Comparison of ENCODE assay signal across 22 cellular contexts in the genomic region with DNA sequence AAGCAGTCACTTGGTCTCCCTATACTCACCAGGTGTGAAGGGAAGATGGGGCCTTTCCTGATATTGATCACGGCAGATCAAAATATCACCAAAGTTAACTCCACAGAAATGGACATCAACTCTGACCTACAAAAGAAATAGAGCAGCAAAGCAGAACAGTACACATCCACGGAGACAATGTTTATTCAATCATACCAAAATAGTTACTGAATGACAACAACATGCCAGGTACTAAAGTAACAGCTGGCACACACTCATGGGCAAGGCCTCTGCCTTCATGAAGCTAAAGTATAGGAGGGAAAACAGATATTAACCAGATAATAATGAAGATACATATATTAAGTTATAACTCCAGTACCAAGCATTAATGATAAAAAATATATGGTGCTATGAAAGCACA. TPM values are rescaled to one million over a fixed set of nuclear protein-coding genes. Genes with fewer than 3 reads are reported as not detected.
"Had no signal": no experiment of that assay in that cellular context is flagged by ENCODE, and none has a peak within 500 bp of the region (broad histone marks: within the 10 kb centered on the region; RNA-seq: fewer than 3 reads in every experiment).

No MANE protein-coding gene starts in this region.

- H3K9me3 ChIP-seq: adrenal gland, gastroesophageal sphincter, mucosa of descending colon, prostate gland, sigmoid colon, thoracic aorta had no signal

- H3K4me3 ChIP-seq: adrenal gland, gastroesophageal sphincter, mucosa of descending colon, prostate gland, sigmoid colon, thoracic aorta had no signal

- H3K4me3 Mint-ChIP-seq: dendritic cell treated with granulocyte-macrophage colony-stimulating factor and Interleukin-4, amounts not matched to agents 40 ng/mL and 50 ng/mL, for 4 days; memory B cell; naive B cell; neural crest cell; stimulated activated naive B cell treated with anti-CD40 and anti-IgM and Interleukin-4, amounts not matched to agents 10 μg/mL and 1 μg/mL and 100 μg/mL, for 72 hours had no signal

- H3K9me3 Mint-ChIP-seq: activated naive CD4-positive, alpha-beta T cell treated with anti-CD3 and anti-CD28 coated beads, Interleukin-2, amount 50 U/mL, for 72 hours; dendritic cell treated with granulocyte-macrophage colony-stimulating factor and Interleukin-4, amounts not matched to agents 40 ng/mL and 50 ng/mL, for 4 days; memory B cell; neural crest cell; stimulated activated naive B cell treated with anti-CD40 and anti-IgM and Interleukin-4, amounts not matched to agents 10 μg/mL and 1 μg/mL and 100 μg/mL, for 72 hours had no signal

- H3K27ac ChIP-seq: adrenal gland, gastroesophageal sphincter, prostate gland, sigmoid colon, thoracic aorta, WERI-Rb-1 had no signal

- FAIRE-seq: astrocyte had no signal

- H3K27me3 ChIP-seq: adrenal gland, gastroesophageal sphincter, sigmoid colon had no signal

- H3K27ac Mint-ChIP-seq: activated naive CD4-positive, alpha-beta T cell treated with anti-CD3 and anti-CD28 coated beads, Interleukin-2, amount 50 U/mL, for 72 hours; dendritic cell treated with granulocyte-macrophage colony-stimulating factor and Interleukin-4, amounts not matched to agents 40 ng/mL and 50 ng/mL, for 4 days; memory B cell; stimulated activated naive B cell treated with anti-CD40 and anti-IgM and Interleukin-4, amounts not matched to agents 10 μg/mL and 1 μg/mL and 100 μg/mL, for 72 hours had no signal

- DNase-seq: activated CD4-positive, alpha-beta T cell treated with anti-CD3 and anti-CD28 coated beads for 1 hour; activated gamma-delta T cell treated with Interleukin-2 at 50 U/mL for 16 hours; adrenal gland; effector CD8-positive, alpha-beta T cell; left colon; mucosa of descending colon; naive B cell; sigmoid colon; stimulated activated naive B cell treated with anti-CD40 and anti-IgM and Interleukin-4, amounts not matched to agents 10 μg/mL and 1 μg/mL and 100 μg/mL, for 72 hours; SW 1271; T-helper 2 cell; WERI-Rb-1 had no signal

- ATAC-seq: activated naive CD4-positive, alpha-beta T cell treated with anti-CD3 and anti-CD28 coated beads, Interleukin-2, amount 50 U/mL, for 72 hours; esophagus mucosa; gastroesophageal sphincter; left colon; mucosa of descending colon; stimulated activated naive B cell treated with anti-CD40 and anti-IgM and Interleukin-4, amounts not matched to agents 10 μg/mL and 1 μg/mL and 100 μg/mL, for 72 hours had no signal

- H3K36me3 Mint-ChIP-seq: memory B cell; naive B cell; stimulated activated naive B cell treated with anti-CD40 and anti-IgM and Interleukin-4, amounts not matched to agents 10 μg/mL and 1 μg/mL and 100 μg/mL, for 72 hours had no signal

- H3K4me1 Mint-ChIP-seq: memory B cell; neural crest cell; stimulated activated naive B cell treated with anti-CD40 and anti-IgM and Interleukin-4, amounts not matched to agents 10 μg/mL and 1 μg/mL and 100 μg/mL, for 72 hours had no signal

- H3K27me3 Mint-ChIP-seq: dendritic cell treated with granulocyte-macrophage colony-stimulating factor and Interleukin-4, amounts not matched to agents 40 ng/mL and 50 ng/mL, for 4 days had no signal

- H3K36me3 ChIP-seq: adrenal gland, prostate gland, thoracic aorta, WERI-Rb-1 had no signal

RNA-seq across cellular contexts. Expression of a gene that starts 59.2 kb away (rescaled TPM):
- total RNA-seq: activated CD8-positive, alpha-beta memory T cell treated with anti-CD3 and anti-CD28 coated beads for 36 hours; activated naive CD4-positive, alpha-beta T cell treated with anti-CD3 and anti-CD28 coated beads, Interleukin-2, amount 50 U/mL, for 72 hours had no signal
